In genomic region chr3:52402101-52402521, GRCh38 we compare ENCODE assay signal across 19 cellular contexts. TPM values are rescaled to one million over a fixed set of nuclear protein-coding genes. Genes with fewer than 3 reads are reported as not detected.
DNase-seq lines count a peak whose midpoint lies in the region; ATAC-seq, FAIRE-seq and TF ChIP-seq lines count a peak whose summit lies in the region.
"Had no signal": no experiment of that assay in that cellular context is flagged by ENCODE, and none has a peak within 500 bp of the region (broad histone marks: within the 10 kb centered on the region; RNA-seq: fewer than 3 reads in every experiment).

No MANE protein-coding gene starts in this region.

- TF ChIP-seq CTCF in Caco-2 (IDR thresholded peaks at IDR 0.05; ENCODE audit: insufficient read depth in 1 of 2, low read depth in 1 of 2, low read length in 1 of 2, severe bottlenecking in 1 of 2, unreplicated experiment in 1 of 2): no peak
- TF ChIP-seq CTCF in K562 (IDR thresholded peaks at IDR 0.05 in 2 of 3, conservative IDR thresholded peaks at IDR 0.05 in 1 of 3; ENCODE audit: insufficient read depth in 2 of 3, low read depth in 1 of 3, low read length in 3 of 3): no peak
- TF ChIP-seq CTCF in osteoblast (IDR thresholded peaks at IDR 0.05; ENCODE audit: extremely low read depth, low read depth, low read length): no peak
- TF ChIP-seq CTCF in MCF 10A (IDR thresholded peaks at IDR 0.05; ENCODE audit: unreplicated experiment): no peak

- H3K9ac ChIP-seq in K562 (ENCODE audit: insufficient read depth in 1 of 2, low read depth in 2 of 2, low read length in 2 of 2): 0 out of 4 replicates have a peak overlapping the region, but pooled peaks of 1 of the 2 experiments have one; percentile 52

- H3K4me1 ChIP-seq in Caco-2 (no peaks in the 10 kb centered on the region), K562 (replicated peaks in 1 of 2; ENCODE audit: control insufficient read depth in 2 of 2, insufficient read depth in 2 of 2, low read length in 2 of 2) (peaks cover 7 to 27% of the 10 kb centered on the region in 2 experiments; a peak in 4 of 5 replicates), osteoblast (ENCODE audit: insufficient read depth, low read length) (no peaks in the 10 kb centered on the region)

- H3K4me1 Mint-ChIP-seq in Caco-2 (ENCODE audit: low read depth, unreplicated experiment) (no peaks in the 10 kb centered on the region), MCF 10A (ENCODE audit: insufficient read depth, unreplicated experiment) (no peaks in the 10 kb centered on the region)

- H3K27ac Mint-ChIP-seq in Caco-2 (ENCODE audit: unreplicated experiment) (no peak overlapping the region), MCF 10A (ENCODE audit: low read depth, unreplicated experiment) (no peak overlapping the region)

- no peak for FAIRE-seq in K562 (lab: Jason Lieb, UNC)
- FAIRE-seq: A204.1, G401.6, RCC 7860 had no signal

- no peak overlapping the region for H3K4me2 ChIP-seq in K562 (ENCODE audit: insufficient read depth, low read length)
- H3K4me2 ChIP-seq in osteoblast (ENCODE audit: insufficient read depth, low read length): no peak overlapping the region

- in situ Hi-C loops in K562 (cut with MboI): no loop called here

- H3K27me3 ChIP-seq in Caco-2 (replicated peaks; ENCODE audit: control insufficient read depth, insufficient read depth, low read length) (no peaks in the 10 kb centered on the region), K562 (ENCODE audit: control insufficient read depth in 2 of 2, insufficient read depth in 2 of 2, low read length in 2 of 2) (no peaks in the 10 kb centered on the region), osteoblast (ENCODE audit: insufficient read depth, low read length) (no peaks in the 10 kb centered on the region)

- BruUV-seq in Caco-2 (replicated peaks; lab: Mats Ljungman, UMichigan) (TSS peak; percentile 9), K562 (replicated peaks; lab: Mats Ljungman, UMichigan) (no TSS peak), MCF 10A (replicated peaks; lab: Mats Ljungman, UMichigan) (no TSS peak)

- no peak for ATAC-seq in K562
- no peak for ATAC-seq in GM19463 (IDR thresholded peaks at IDR 0.05; ENCODE audit: unreplicated experiment)
- no peak for ATAC-seq in GM18907 (IDR thresholded peaks at IDR 0.05; ENCODE audit: unreplicated experiment)

- H3K36me3 ChIP-seq in Caco-2 (ENCODE audit: control insufficient read depth, insufficient read depth, low read length): peaks cover 4% of the 10 kb centered on the region; the same call in 1 of the 2 replicates
- peaks cover 59% of the 10 kb centered on the region; the same call in 1 of the 3 replicates for H3K36me3 ChIP-seq in K562 (ENCODE audit: control insufficient read depth, insufficient read depth, low read length)
- H3K36me3 ChIP-seq in osteoblast (ENCODE audit: insufficient read depth, low read length): peaks cover 55% of the 10 kb centered on the region

- DNase-seq in activated T-cell treated with anti-CD3 and anti-CD28 coated beads, Interleukin-2, amount 50 U/mL, for 1 hour: peak; percentile 15
- no peak for DNase-seq in activated T-cell treated with anti-CD3 and anti-CD28 coated beads for 4 hours
- no peak for DNase-seq in Caco-2
- no peak for DNase-seq in K562 (ENCODE audit: extremely low read depth in 1 of 4, low spot score in 3 of 4)
- peak; percentile 18 for DNase-seq in osteoblast (ENCODE audit: insufficient read length, low spot score, missing footprints)
- DNase-seq in MCF 10A (ENCODE audit: unreplicated experiment): no peak
- DNase-seq: DMS53, HFFc6, MM.1S, NCI-H1105, NCI-H1930, NCI-H2171, NCI-H510A had no signal

- no peak for TF ChIP-seq EP300 in K562 (IDR thresholded peaks at IDR 0.05; ENCODE audit: low read length)

- no peaks in the 10 kb centered on the region for H3K9me3 ChIP-seq in Caco-2
- no peaks in the 10 kb centered on the region for H3K9me3 ChIP-seq in K562 (replicated peaks; ENCODE audit: control insufficient read depth, insufficient read depth, low read depth, low read length)
- no peaks in the 10 kb centered on the region for H3K9me3 ChIP-seq in osteoblast (ENCODE audit: low read depth, low read length)

- H3K9me1 ChIP-seq in K562 (ENCODE audit: control insufficient read depth, insufficient read depth, low read length): peaks cover 3% of the 10 kb centered on the region

- no peaks in the 10 kb centered on the region for H3K27me3 Mint-ChIP-seq in Caco-2 (ENCODE audit: insufficient read depth, unreplicated experiment)
- no peaks in the 10 kb centered on the region for H3K27me3 Mint-ChIP-seq in MCF 10A (ENCODE audit: insufficient read depth, unreplicated experiment)

- POLR2A ChIA-PET in Caco-2 (lab: Charles Lee) (no interaction called here), K562 (lab: Yijun Ruan, JAX) (interaction anchor here (2.1 kb wide), 1 partner anchor 13 kb away, joined by 9 read pairs; no protein-coding TSS in a partner anchor), MCF 10A (lab: Yijun Ruan, JAX) (interaction anchor here (0.8 kb wide), 1 partner anchor 10 kb away, joined by 3 read pairs; no protein-coding TSS in a partner anchor)

- no peak overlapping the region for H3K27ac ChIP-seq in K562 (ENCODE audit: extremely low read depth, low read depth, low read length)
- no peak overlapping the region for H3K27ac ChIP-seq in osteoblast (ENCODE audit: low read depth, low read length)
- H3K27ac ChIP-seq: C4-2B had no signal

- 99% methylated on average over 10 of the region's 16 CpGs for WGBS in K562 (ENCODE audit: insufficient coverage, low coverage, missing lambda C conversion rate)

- no peak overlapping the region for H2AFZ ChIP-seq in K562 (ENCODE audit: low read depth, low read length)
- H2AFZ ChIP-seq in osteoblast (ENCODE audit: low read length): no peak overlapping the region

- TF ChIP-seq POLR2A in K562 (conservative IDR thresholded peaks at IDR 0.05): no peak

- TF ChIP-seq RAD21 in K562 (CRISPR knock-in tag; conservative IDR thresholded peaks at IDR 0.05 in 1 of 2, IDR thresholded peaks at IDR 0.05 in 1 of 2): no peak

- H3K36me3 Mint-ChIP-seq in Caco-2 (ENCODE audit: insufficient read depth, unreplicated experiment): peaks cover 22% of the 10 kb centered on the region
- peaks cover 45% of the 10 kb centered on the region for H3K36me3 Mint-ChIP-seq in MCF 10A (ENCODE audit: insufficient read depth, unreplicated experiment)

- H3K79me2 ChIP-seq in K562 (ENCODE audit: control insufficient read depth, insufficient read depth, low read length): no peaks in the 10 kb centered on the region
- peaks cover 3% of the 10 kb centered on the region for H3K79me2 ChIP-seq in osteoblast (ENCODE audit: insufficient read depth, low read length)

- intact Hi-C loops in Caco-2 (cut with micrococcal nuclease; ENCODE audit: unreplicated experiment) (no loop called here), K562 (cut with micrococcal nuclease) (no loop called here), MCF 10A (cut with micrococcal nuclease) (no loop called here)

- H3K9me3 Mint-ChIP-seq in Caco-2 (ENCODE audit: unreplicated experiment): no peaks in the 10 kb centered on the region
- H3K9me3 Mint-ChIP-seq in MCF 10A (ENCODE audit: unreplicated experiment): no peaks in the 10 kb centered on the region
- H3K9me3 Mint-ChIP-seq: HFFc6 had no signal

- H3K4me3 ChIP-seq in Caco-2 (ENCODE audit: low read depth, low read length): no peak overlapping the region
- H3K4me3 ChIP-seq in K562: no peak overlapping the region
- no peak overlapping the region for H3K4me3 ChIP-seq in osteoblast (ENCODE audit: insufficient read depth, low read length)

- H3K4me3 Mint-ChIP-seq in Caco-2 (ENCODE audit: unreplicated experiment) (no peak overlapping the region), MCF 10A (ENCODE audit: unreplicated experiment) (no peak overlapping the region)
- H3K4me3 Mint-ChIP-seq: HFFc6 had no signal

- CTCF ChIA-PET in Caco-2 (lab: Charles Lee) (no interaction called here), K562 (lab: Yijun Ruan, JAX; ENCODE audit: low intra/inter-chr PET ratio) (no interaction called here), MCF 10A (lab: Yijun Ruan, JAX) (interaction anchor here (0.9 kb wide), 1 partner anchor 171 kb away, joined by 4 read pairs; no protein-coding TSS in a partner anchor)

- H4K20me1 ChIP-seq in K562 (replicated peaks; ENCODE audit: control insufficient read depth, insufficient read depth, low read length): no peaks in the 10 kb centered on the region
- peaks cover 13% of the 10 kb centered on the region for H4K20me1 ChIP-seq in osteoblast (ENCODE audit: insufficient read depth, low read length)

RNA-seq across cellular contexts. Expression of gene BAP1, which starts 7.7 kb away (rescaled TPM):
- total RNA-seq in Caco-2 (2022) (78.9 and 83.4 TPM in 2 replicates), K562 (2014; rRNA removed) (60.4 and 69.1 TPM in 2 replicates), K562 (2014; rRNA removed; fragmentation: Illumina TruSeq; extraction: Trizol) (21.6 and 25.8 TPM in 2 replicates), K562 (2015; rRNA removed; fragmentation: Illumina TruSeq; extraction: Trizol) (35.4 and 37.5 TPM in 2 replicates), K562 (2021) (64.9 and 66.6 TPM in 2 replicates), osteoblast (65.4 and 72.4 TPM in 2 replicates), MCF 10A (2022) (61.5 and 77.5 TPM in 2 replicates)
- total RNA-seq in K562 (2011; cell fraction: chromatin; rRNA removed; ENCODE audit: low replicate concordance): 67.6 and 158 TPM in 2 replicates
- total RNA-seq in K562 (2011; cell fraction: nucleolus; rRNA removed): 94.0 and 97.9 TPM in 2 replicates
- total RNA-seq in K562 (2011; cell fraction: nucleoplasm; rRNA removed): 61.2 and 63.2 TPM in 2 replicates
- polyA plus RNA-seq in K562 (2011; rRNA removed) (51.8 and 56.1 TPM in 2 replicates), K562 (2014; fragmentation: Illumina TruSeq; extraction: Trizol) (37.5 and 48.7 TPM in 2 replicates), K562 (2014; fragmentation: Nextera tagmentation; extraction: Ambion mirVana) (1 to 10 TPM; 3.4 to 5.4 TPM), K562 (2014; rRNA removed) (42.5 and 47.8 TPM in 2 replicates)
- polyA plus RNA-seq in K562 (2011; cell fraction: cytosol; rRNA removed): 55.1 and 78.1 TPM in 2 replicates
- 152 and 164 TPM in 2 replicates for polyA plus RNA-seq in K562 (2011; cell fraction: nucleus; rRNA removed)
- polyA plus RNA-seq in K562 (2012): 55.2 and 58.8 TPM in 2 replicates
- polyA minus RNA-seq in K562 (2011; rRNA and poly(A)+ RNA removed): 34.0 and 46.9 TPM in 2 replicates
- 28.6 and 32.7 TPM in 2 replicates for polyA minus RNA-seq in K562 (2011; cell fraction: cytosol; rRNA and poly(A)+ RNA removed)
- polyA minus RNA-seq in K562 (2011; cell fraction: nucleus; rRNA and poly(A)+ RNA removed): 43.1 and 47.4 TPM in 2 replicates

RNA-seq across cellular contexts. Expression of gene PHF7, which starts 8.3 kb away (rescaled TPM):
- total RNA-seq in Caco-2 (2022) (2.4 and 4.1 TPM in 2 replicates), K562 (2014; rRNA removed) (16.8 and 21.5 TPM in 2 replicates), K562 (2014; rRNA removed; fragmentation: Illumina TruSeq; extraction: Trizol) (12.7 and 18.0 TPM in 2 replicates), K562 (2015; rRNA removed; fragmentation: Illumina TruSeq; extraction: Trizol) (19.0 and 20.2 TPM in 2 replicates), K562 (2021) (16.7 and 19.5 TPM in 2 replicates), osteoblast (8.8 and 10.9 TPM in 2 replicates), MCF 10A (2022) (5.7 and 7.4 TPM in 2 replicates)
- 31.9 and 35.6 TPM in 2 replicates for total RNA-seq in K562 (2011; cell fraction: chromatin; rRNA removed; ENCODE audit: low replicate concordance)
- 25.5 and 28.0 TPM in 2 replicates for total RNA-seq in K562 (2011; cell fraction: nucleolus; rRNA removed)
- 20.6 and 25.9 TPM in 2 replicates for total RNA-seq in K562 (2011; cell fraction: nucleoplasm; rRNA removed)
- polyA plus RNA-seq in K562 (2011; rRNA removed) (27.5 and 28.3 TPM in 2 replicates), K562 (2014; fragmentation: Illumina TruSeq; extraction: Trizol) (18.3 and 18.4 TPM in 2 replicates), K562 (2014; fragmentation: Nextera tagmentation; extraction: Ambion mirVana) (1 to 10 TPM; 2.4 to 4.1 TPM), K562 (2014; rRNA removed) (28.7 and 29.1 TPM in 2 replicates)
- polyA plus RNA-seq in K562 (2011; cell fraction: cytosol; rRNA removed): 10.7 and 16.3 TPM in 2 replicates
- 33.0 and 39.3 TPM in 2 replicates for polyA plus RNA-seq in K562 (2011; cell fraction: nucleus; rRNA removed)
- 14.0 and 20.6 TPM in 2 replicates for polyA plus RNA-seq in K562 (2012)
- 17.5 and 19.1 TPM in 2 replicates for polyA minus RNA-seq in K562 (2011; rRNA and poly(A)+ RNA removed)
- 7.0 and 9.6 TPM in 2 replicates for polyA minus RNA-seq in K562 (2011; cell fraction: cytosol; rRNA and poly(A)+ RNA removed)
- polyA minus RNA-seq in K562 (2011; cell fraction: nucleus; rRNA and poly(A)+ RNA removed): 13.9 and 14.5 TPM in 2 replicates

RNA-seq across cellular contexts. Expression of gene SEMA3G, which starts 42.8 kb away (rescaled TPM):
- total RNA-seq in Caco-2 (2022): 0.28 and 0.32 TPM in 2 replicates
- total RNA-seq in K562 (2011; cell fraction: chromatin; rRNA removed; ENCODE audit: low replicate concordance): 0.16 TPM in 1 of 2 replicates, not detected in the other
- total RNA-seq in K562 (2011; cell fraction: nucleolus; rRNA removed): 0.13 and 0.33 TPM in 2 replicates
- 0.29 TPM in 1 of 2 replicates, not detected in the other for total RNA-seq in K562 (2011; cell fraction: nucleoplasm; rRNA removed)
- 0.04 and 0.05 TPM in 2 replicates for total RNA-seq in K562 (2014; rRNA removed)
- total RNA-seq in K562 (2014; rRNA removed; fragmentation: Illumina TruSeq; extraction: Trizol): not detected in 2 replicates
- 0.04 and 0.11 TPM in 2 replicates for total RNA-seq in K562 (2015; rRNA removed; fragmentation: Illumina TruSeq; extraction: Trizol)
- total RNA-seq in K562 (2021): 0.07 TPM in 1 of 2 replicates, not detected in the other
- polyA plus RNA-seq in K562 (2011; rRNA removed): 0.11 TPM in 1 of 2 replicates, not detected in the other
- 0.06 TPM in 1 of 2 replicates, not detected in the other for polyA plus RNA-seq in K562 (2011; cell fraction: cytosol; rRNA removed)
- 0.10 and 0.23 TPM in 2 replicates for polyA plus RNA-seq in K562 (2011; cell fraction: nucleus; rRNA removed)
- polyA plus RNA-seq in K562 (2012): 0.03 and 0.04 TPM in 2 replicates
- 0.04 TPM in 1 of 2 replicates, not detected in the other for polyA plus RNA-seq in K562 (2014; fragmentation: Illumina TruSeq; extraction: Trizol)
- not detected for polyA plus RNA-seq in K562 (2014; fragmentation: Nextera tagmentation; extraction: Ambion mirVana)
- not detected in 2 replicates for polyA plus RNA-seq in K562 (2014; rRNA removed)
- not detected in 2 replicates for polyA minus RNA-seq in K562 (2011; rRNA and poly(A)+ RNA removed)
- polyA minus RNA-seq in K562 (2011; cell fraction: cytosol; rRNA and poly(A)+ RNA removed): not detected in 2 replicates
- polyA minus RNA-seq in K562 (2011; cell fraction: nucleus; rRNA and poly(A)+ RNA removed): 0.13 and 0.22 TPM in 2 replicates
- total RNA-seq in osteoblast: under 0.01 TPM in 1 of 2 replicates, not detected in the other
- 0.12 TPM in 1 of 2 replicates, not detected in the other for total RNA-seq in MCF 10A (2022)
- total RNA-seq: HFFc6 had no signal

RNA-seq across cellular contexts. Expression of gene TNNC1, which starts 51.7 kb away (rescaled TPM):
- total RNA-seq in Caco-2 (2022) (36.1 and 40.5 TPM in 2 replicates), K562 (2014; rRNA removed) (0.53 TPM in 1 of 2 replicates, not detected in the other), K562 (2014; rRNA removed; fragmentation: Illumina TruSeq; extraction: Trizol) (not detected in 2 replicates), K562 (2015; rRNA removed; fragmentation: Illumina TruSeq; extraction: Trizol) (not detected in 2 replicates), K562 (2021) (0.47 TPM in 1 of 2 replicates, not detected in the other), osteoblast (0.29 and 0.36 TPM in 2 replicates), MCF 10A (2022) (0.61 TPM in 2 replicates)
- 0.65 TPM in 1 of 2 replicates, not detected in the other for total RNA-seq in K562 (2011; cell fraction: chromatin; rRNA removed; ENCODE audit: low replicate concordance)
- total RNA-seq in K562 (2011; cell fraction: nucleolus; rRNA removed): 1.0 and 1.3 TPM in 2 replicates
- total RNA-seq in K562 (2011; cell fraction: nucleoplasm; rRNA removed): 2.7 TPM in 1 of 2 replicates, not detected in the other
- polyA plus RNA-seq in K562 (2011; rRNA removed) (0.42 and 1.1 TPM in 2 replicates), K562 (2014; fragmentation: Illumina TruSeq; extraction: Trizol) (0.85 TPM in 1 of 2 replicates, not detected in the other), K562 (2014; fragmentation: Nextera tagmentation; extraction: Ambion mirVana) (under 1 TPM; 0.08 to 0.27 TPM), K562 (2014; rRNA removed) (0.78 TPM in 1 of 2 replicates, not detected in the other)
- 0.60 and 1.6 TPM in 2 replicates for polyA plus RNA-seq in K562 (2011; cell fraction: cytosol; rRNA removed)
- 3.3 and 6.2 TPM in 2 replicates for polyA plus RNA-seq in K562 (2011; cell fraction: nucleus; rRNA removed)
- polyA plus RNA-seq in K562 (2012): 0.12 and 0.65 TPM in 2 replicates
- 0.42 and 1.4 TPM in 2 replicates for polyA minus RNA-seq in K562 (2011; rRNA and poly(A)+ RNA removed)
- polyA minus RNA-seq in K562 (2011; cell fraction: cytosol; rRNA and poly(A)+ RNA removed): not detected in 2 replicates
- polyA minus RNA-seq in K562 (2011; cell fraction: nucleus; rRNA and poly(A)+ RNA removed): 0.44 TPM in 1 of 2 replicates, not detected in the other

RNA-seq across cellular contexts. Expression of gene NISCH, which starts 53.3 kb away (rescaled TPM):
- total RNA-seq in Caco-2 (2022): 61.1 and 62.2 TPM in 2 replicates
- total RNA-seq in K562 (2011; cell fraction: chromatin; rRNA removed; ENCODE audit: low replicate concordance): 205 and 431 TPM in 2 replicates
- 200 and 220 TPM in 2 replicates for total RNA-seq in K562 (2011; cell fraction: nucleolus; rRNA removed)
- total RNA-seq in K562 (2011; cell fraction: nucleoplasm; rRNA removed): 158 and 172 TPM in 2 replicates
- total RNA-seq in K562 (2014; rRNA removed): 27.9 and 35.9 TPM in 2 replicates
- total RNA-seq in K562 (2014; rRNA removed; fragmentation: Illumina TruSeq; extraction: Trizol): 13.9 and 16.1 TPM in 2 replicates
- total RNA-seq in K562 (2015; rRNA removed; fragmentation: Illumina TruSeq; extraction: Trizol): 20.7 and 22.2 TPM in 2 replicates
- 36.9 and 43.5 TPM in 2 replicates for total RNA-seq in K562 (2021)
- polyA plus RNA-seq in K562 (2011; rRNA removed): 34.6 and 52.5 TPM in 2 replicates
- polyA plus RNA-seq in K562 (2011; cell fraction: cytosol; rRNA removed): 31.2 and 33.2 TPM in 2 replicates
- polyA plus RNA-seq in K562 (2011; cell fraction: nucleus; rRNA removed): 303 and 415 TPM in 2 replicates
- 28.8 and 58.0 TPM in 2 replicates for polyA plus RNA-seq in K562 (2012)
- polyA plus RNA-seq in K562 (2014; fragmentation: Illumina TruSeq; extraction: Trizol): 23.4 and 28.3 TPM in 2 replicates
- under 1 TPM; 0.44 to 0.80 TPM for polyA plus RNA-seq in K562 (2014; fragmentation: Nextera tagmentation; extraction: Ambion mirVana)
- polyA plus RNA-seq in K562 (2014; rRNA removed): 37.5 and 42.4 TPM in 2 replicates
- polyA minus RNA-seq in K562 (2011; rRNA and poly(A)+ RNA removed): 35.4 and 47.8 TPM in 2 replicates
- 23.4 and 31.6 TPM in 2 replicates for polyA minus RNA-seq in K562 (2011; cell fraction: cytosol; rRNA and poly(A)+ RNA removed)
- polyA minus RNA-seq in K562 (2011; cell fraction: nucleus; rRNA and poly(A)+ RNA removed): 68.9 and 75.8 TPM in 2 replicates
- 72.2 and 83.2 TPM in 2 replicates for total RNA-seq in osteoblast
- total RNA-seq in MCF 10A (2022): 60.5 and 69.7 TPM in 2 replicates

Comparison
In these comparisons a context has a peak if more than half of its experiments do, and no peak if none do; other contexts are left out.
1. DNase-seq: peak in activated T-cell treated with anti-CD3 and anti-CD28 coated beads, Interleukin-2, amount 50 U/mL, for 1 hour (single experiment) and osteoblast (single experiment); none in activated T-cell treated with anti-CD3 and anti-CD28 coated beads for 4 hours (single experiment), Caco-2 (0 of 2), K562 (0 of 4) and MCF 10A (single experiment).